In genomic region chr1:226064816-226065248, GRCh38 we compare ENCODE assay signal across 8 cellular contexts. TPM values are rescaled to one million over a fixed set of nuclear protein-coding genes. Genes with fewer than 3 reads are reported as not detected.
A peak's percentile ranks its signal among the peaks of the same experiment; 100 is the strongest.
DNase-seq lines count a peak whose midpoint lies in the region; ATAC-seq and TF ChIP-seq lines count a peak whose summit lies in the region.

No MANE protein-coding gene starts in this region.

- H3K9me2 ChIP-seq in Loucy (replicated peaks; ENCODE audit: low read depth, low read length) = no peaks in the 10 kb centered on the region

- peaks cover 70% of the 10 kb centered on the region for H4K20me1 ChIP-seq in Loucy (ENCODE audit: insufficient read depth, low read length, poor library complexity, severe bottlenecking)

- TF ChIP-seq CTCF in Loucy (conservative IDR thresholded peaks at IDR 0.05; ENCODE audit: low read length) = peak; percentile 76
- peak; percentile 87 for TF ChIP-seq CTCF in choroid plexus epithelial cell (conservative IDR thresholded peaks at IDR 0.05; ENCODE audit: low read depth, low read length)
- peak; percentile 69 for TF ChIP-seq CTCF in lung (IDR thresholded peaks at IDR 0.05; ENCODE audit: control extremely low read depth, extremely low read depth)

- no peak overlapping the region for H2AFZ ChIP-seq in Loucy (ENCODE audit: low read length)

- H3K27ac ChIP-seq in lung (ENCODE audit: low read depth in 1 of 2, low read length in 1 of 2) (no peak overlapping the region), subcutaneous abdominal adipose tissue (ENCODE audit: low read depth, low read length) (peak overlapping the region; percentile 94)

- H3K4me3 ChIP-seq in Loucy (ENCODE audit: low read length, poor library complexity, severe bottlenecking) (peak overlapping the region; percentile 95), choroid plexus epithelial cell (ENCODE audit: low read depth, low read length) (peak overlapping the region; percentile 89), lung (no peak overlapping the region), subcutaneous abdominal adipose tissue (ENCODE audit: low read depth in 1 of 5, low read length in 5 of 5) (peak overlapping the region; percentile 16 to 94 (median 90))

- ATAC-seq in lung (ENCODE audit: insufficient read depth, low FRiP score) = no peak

- whole genome bisulfite sequencing in lung, 2 donors = 0 to 1% methylated on average over 5 of the region's 5 CpGs

- H3K9me3 ChIP-seq in Loucy (ENCODE audit: insufficient read depth, low read depth, low read length) (no peaks in the 10 kb centered on the region), lung (ENCODE audit: control insufficient read depth in 2 of 2, insufficient read depth in 1 of 2, low read length in 1 of 2) (no peaks in the 10 kb centered on the region), subcutaneous abdominal adipose tissue (ENCODE audit: control insufficient read depth in 5 of 5, low read length in 5 of 5) (no peaks in the 10 kb centered on the region)

- peak; percentile 46 for DNase-seq in activated CD8-positive, alpha-beta memory T cell treated with anti-CD3 and anti-CD28 coated beads, Interleukin-2, amount 50 U/mL, for 4 hours
- DNase-seq in activated CD8-positive, alpha-beta memory T cell treated with anti-CD3 and anti-CD28 coated beads for 24 hours = no peak
- DNase-seq in T follicular helper cell (ENCODE audit: low read depth) = peak; percentile 21
- DNase-seq in choroid plexus epithelial cell (ENCODE audit: low read depth) = peak; percentile 82
- no peak for DNase-seq in lung (ENCODE audit: low spot score)
- no peak for DNase-seq in T-helper 9 cell

- H3K27me3 ChIP-seq in Loucy (ENCODE audit: insufficient read depth, low read length, poor library complexity, severe bottlenecking) (peaks cover 15% of the 10 kb centered on the region), lung (ENCODE audit: control insufficient read depth, insufficient read depth) (no peaks in the 10 kb centered on the region), subcutaneous abdominal adipose tissue (ENCODE audit: control insufficient read depth in 5 of 5, insufficient read depth in 4 of 5, low read length in 5 of 5) (no peaks in the 10 kb centered on the region)

- H3K4me1 ChIP-seq in Loucy (ENCODE audit: insufficient read depth, low read length, poor library complexity, severe bottlenecking) (peaks cover 56% of the 10 kb centered on the region), lung (ENCODE audit: control insufficient read depth in 2 of 2, insufficient read depth in 2 of 2, low read length in 2 of 2) (peaks cover 0 to 11% of the 10 kb centered on the region in 2 donors), subcutaneous abdominal adipose tissue (ENCODE audit: control insufficient read depth in 5 of 5, insufficient read depth in 5 of 5, low read length in 5 of 5) (peaks cover 8 to 45% (median 34%) of the 10 kb centered on the region in 5 donors)

- peaks cover 5% of the 10 kb centered on the region; the same call in 1 of the 2 replicates for H3F3A ChIP-seq in Loucy (ENCODE audit: low read depth)

- H3K4me2 ChIP-seq in Loucy (ENCODE audit: low read depth, low read length, poor library complexity, severe bottlenecking) = peak overlapping the region; percentile 99

- peaks cover 46% of the 10 kb centered on the region for H3K36me3 ChIP-seq in Loucy (ENCODE audit: insufficient read depth, low read length)
- H3K36me3 ChIP-seq in lung (ENCODE audit: control insufficient read depth in 2 of 2, insufficient read depth in 2 of 2, low read length in 2 of 2) = peaks cover 6 to 8% of the 10 kb centered on the region in 2 donors
- peaks cover 18 to 38% (median 33%) of the 10 kb centered on the region in 5 donors for H3K36me3 ChIP-seq in subcutaneous abdominal adipose tissue (ENCODE audit: control insufficient read depth in 5 of 5, insufficient read depth in 5 of 5, low read length in 5 of 5)

- peaks cover 94% of the 10 kb centered on the region for H3K79me2 ChIP-seq in Loucy (ENCODE audit: insufficient read depth, low read length)

- H3K9ac ChIP-seq in Loucy (ENCODE audit: low read depth, low read length, poor library complexity, severe bottlenecking) (peak overlapping the region; percentile 100), subcutaneous abdominal adipose tissue (ENCODE audit: low read length in 5 of 5) (peak overlapping the region in 2 of 5 donors; percentile 8 to 37)

RNA-seq across cellular contexts. Expression of gene H3-3A, which starts 2.3 kb away (rescaled TPM):
- 100 to 1,000 TPM; 404 to 551 TPM for total RNA-seq in lung
- polyA plus RNA-seq in lung = 1,000 to 10,000 TPM in 1 of 2 donors, 100 to 1,000 TPM in 1; 758 to 1,014 TPM

Comparison
In these comparisons a context has a peak if more than half of its experiments do, and no peak if none do; other contexts are left out.
1. DNase-seq: peak in activated CD8-positive, alpha-beta memory T cell treated with anti-CD3 and anti-CD28 coated beads, Interleukin-2, amount 50 U/mL, for 4 hours (single experiment), T follicular helper cell (single experiment) and choroid plexus epithelial cell (single experiment); none in activated CD8-positive, alpha-beta memory T cell treated with anti-CD3 and anti-CD28 coated beads for 24 hours (single experiment), lung (single experiment) and T-helper 9 cell (single experiment).
2. Peak in every context shown above with its lines, with median percentiles within 50 percentile points of each other: CTCF ChIP-seq.